ENCODE assay signal across 2 cellular contexts in genomic region chr19:2557093-2557440, GRCh38.
TF ChIP-seq lines count a peak whose summit lies in the region.

No MANE protein-coding gene starts in this region.

TF ChIP-seq in GM12878, 131 proteins besides CTCF, POLR2A, EP300 and RAD21 (continued from another document and continues in another):
- TF ChIP-seq BCL3 (IDR thresholded peaks at IDR 0.05; ENCODE audit: borderline replicate concordance, insufficient read depth, low read depth, low read length, poor library complexity, severe bottlenecking), result peak; percentile 98
- TF ChIP-seq NR2C2 (IDR thresholded peaks at IDR 0.05; ENCODE audit: borderline replicate concordance, control insufficient read depth, insufficient read length, low read depth), result peak; percentile 28
- TF ChIP-seq, protein P1, sequence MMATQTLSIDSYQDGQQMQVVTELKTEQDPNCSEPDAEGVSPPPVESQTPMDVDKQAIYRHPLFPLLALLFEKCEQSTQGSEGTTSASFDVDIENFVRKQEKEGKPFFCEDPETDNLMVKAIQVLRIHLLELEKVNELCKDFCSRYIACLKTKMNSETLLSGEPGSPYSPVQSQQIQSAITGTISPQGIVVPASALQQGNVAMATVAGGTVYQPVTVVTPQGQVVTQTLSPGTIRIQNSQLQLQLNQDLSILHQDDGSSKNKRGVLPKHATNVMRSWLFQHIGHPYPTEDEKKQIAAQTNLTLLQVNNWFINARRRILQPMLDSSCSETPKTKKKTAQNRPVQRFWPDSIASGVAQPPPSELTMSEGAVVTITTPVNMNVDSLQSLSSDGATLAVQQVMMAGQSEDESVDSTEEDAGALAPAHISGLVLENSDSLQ (IDR thresholded peaks at IDR 0.05), result no peak
- TF ChIP-seq TARDBP (IDR thresholded peaks at IDR 0.05; ENCODE audit: borderline replicate concordance), result 0 out of 2 replicates have a peak, but pooled peaks have one; percentile 40
- no peak for TF ChIP-seq NR2F1 (conservative IDR thresholded peaks at IDR 0.05)
- TF ChIP-seq YY1 (IDR thresholded peaks at IDR 0.05; ENCODE audit: low read depth, low read length), result no peak
- TF ChIP-seq CEBPZ (IDR thresholded peaks at IDR 0.05; ENCODE audit: low read depth, low read length), result no peak
- TF ChIP-seq, protein P2, sequence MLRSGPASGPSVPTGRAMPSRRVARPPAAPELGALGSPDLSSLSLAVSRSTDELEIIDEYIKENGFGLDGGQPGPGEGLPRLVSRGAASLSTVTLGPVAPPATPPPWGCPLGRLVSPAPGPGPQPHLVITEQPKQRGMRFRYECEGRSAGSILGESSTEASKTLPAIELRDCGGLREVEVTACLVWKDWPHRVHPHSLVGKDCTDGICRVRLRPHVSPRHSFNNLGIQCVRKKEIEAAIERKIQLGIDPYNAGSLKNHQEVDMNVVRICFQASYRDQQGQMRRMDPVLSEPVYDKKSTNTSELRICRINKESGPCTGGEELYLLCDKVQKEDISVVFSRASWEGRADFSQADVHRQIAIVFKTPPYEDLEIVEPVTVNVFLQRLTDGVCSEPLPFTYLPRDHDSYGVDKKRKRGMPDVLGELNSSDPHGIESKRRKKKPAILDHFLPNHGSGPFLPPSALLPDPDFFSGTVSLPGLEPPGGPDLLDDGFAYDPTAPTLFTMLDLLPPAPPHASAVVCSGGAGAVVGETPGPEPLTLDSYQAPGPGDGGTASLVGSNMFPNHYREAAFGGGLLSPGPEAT (IDR thresholded peaks at IDR 0.05; ENCODE audit: low read depth), result no peak
- TF ChIP-seq ZNF592 (IDR thresholded peaks at IDR 0.05), result no peak
- TF ChIP-seq ZNF217 (IDR thresholded peaks at IDR 0.05), result no peak

TF ChIP-seq in GM23338, 12 proteins besides CTCF, POLR2A, EP300 and RAD21 (continued from another document):
- no peak for TF ChIP-seq ZNF462 (CRISPR knock-in tag; IDR thresholded peaks at IDR 0.05)
- no peak for TF ChIP-seq ZNF114 (CRISPR knock-in tag; IDR thresholded peaks at IDR 0.05)
- TF ChIP-seq JUNB (IDR thresholded peaks at IDR 0.05; ENCODE audit: unreplicated experiment), result no peak
- no peak for TF ChIP-seq NANOG (IDR thresholded peaks at IDR 0.05; ENCODE audit: borderline replicate concordance)
- TF ChIP-seq POLR2AphosphoS5 (IDR thresholded peaks at IDR 0.05; ENCODE audit: low read depth), result no peak
- no peak for TF ChIP-seq EZH2phosphoT487 (IDR thresholded peaks at IDR 0.05; ENCODE audit: unreplicated experiment)
- no peak for TF ChIP-seq ETS1 (IDR thresholded peaks at IDR 0.05)
- no peak for TF ChIP-seq STAT1 (IDR thresholded peaks at IDR 0.05; ENCODE audit: unreplicated experiment)
- TF ChIP-seq, protein P3, sequence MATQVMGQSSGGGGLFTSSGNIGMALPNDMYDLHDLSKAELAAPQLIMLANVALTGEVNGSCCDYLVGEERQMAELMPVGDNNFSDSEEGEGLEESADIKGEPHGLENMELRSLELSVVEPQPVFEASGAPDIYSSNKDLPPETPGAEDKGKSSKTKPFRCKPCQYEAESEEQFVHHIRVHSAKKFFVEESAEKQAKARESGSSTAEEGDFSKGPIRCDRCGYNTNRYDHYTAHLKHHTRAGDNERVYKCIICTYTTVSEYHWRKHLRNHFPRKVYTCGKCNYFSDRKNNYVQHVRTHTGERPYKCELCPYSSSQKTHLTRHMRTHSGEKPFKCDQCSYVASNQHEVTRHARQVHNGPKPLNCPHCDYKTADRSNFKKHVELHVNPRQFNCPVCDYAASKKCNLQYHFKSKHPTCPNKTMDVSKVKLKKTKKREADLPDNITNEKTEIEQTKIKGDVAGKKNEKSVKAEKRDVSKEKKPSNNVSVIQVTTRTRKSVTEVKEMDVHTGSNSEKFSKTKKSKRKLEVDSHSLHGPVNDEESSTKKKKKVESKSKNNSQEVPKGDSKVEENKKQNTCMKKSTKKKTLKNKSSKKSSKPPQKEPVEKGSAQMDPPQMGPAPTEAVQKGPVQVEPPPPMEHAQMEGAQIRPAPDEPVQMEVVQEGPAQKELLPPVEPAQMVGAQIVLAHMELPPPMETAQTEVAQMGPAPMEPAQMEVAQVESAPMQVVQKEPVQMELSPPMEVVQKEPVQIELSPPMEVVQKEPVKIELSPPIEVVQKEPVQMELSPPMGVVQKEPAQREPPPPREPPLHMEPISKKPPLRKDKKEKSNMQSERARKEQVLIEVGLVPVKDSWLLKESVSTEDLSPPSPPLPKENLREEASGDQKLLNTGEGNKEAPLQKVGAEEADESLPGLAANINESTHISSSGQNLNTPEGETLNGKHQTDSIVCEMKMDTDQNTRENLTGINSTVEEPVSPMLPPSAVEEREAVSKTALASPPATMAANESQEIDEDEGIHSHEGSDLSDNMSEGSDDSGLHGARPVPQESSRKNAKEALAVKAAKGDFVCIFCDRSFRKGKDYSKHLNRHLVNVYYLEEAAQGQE (IDR thresholded peaks at IDR 0.05; ENCODE audit: unreplicated experiment), result no peak
